In the genomic region with DNA sequence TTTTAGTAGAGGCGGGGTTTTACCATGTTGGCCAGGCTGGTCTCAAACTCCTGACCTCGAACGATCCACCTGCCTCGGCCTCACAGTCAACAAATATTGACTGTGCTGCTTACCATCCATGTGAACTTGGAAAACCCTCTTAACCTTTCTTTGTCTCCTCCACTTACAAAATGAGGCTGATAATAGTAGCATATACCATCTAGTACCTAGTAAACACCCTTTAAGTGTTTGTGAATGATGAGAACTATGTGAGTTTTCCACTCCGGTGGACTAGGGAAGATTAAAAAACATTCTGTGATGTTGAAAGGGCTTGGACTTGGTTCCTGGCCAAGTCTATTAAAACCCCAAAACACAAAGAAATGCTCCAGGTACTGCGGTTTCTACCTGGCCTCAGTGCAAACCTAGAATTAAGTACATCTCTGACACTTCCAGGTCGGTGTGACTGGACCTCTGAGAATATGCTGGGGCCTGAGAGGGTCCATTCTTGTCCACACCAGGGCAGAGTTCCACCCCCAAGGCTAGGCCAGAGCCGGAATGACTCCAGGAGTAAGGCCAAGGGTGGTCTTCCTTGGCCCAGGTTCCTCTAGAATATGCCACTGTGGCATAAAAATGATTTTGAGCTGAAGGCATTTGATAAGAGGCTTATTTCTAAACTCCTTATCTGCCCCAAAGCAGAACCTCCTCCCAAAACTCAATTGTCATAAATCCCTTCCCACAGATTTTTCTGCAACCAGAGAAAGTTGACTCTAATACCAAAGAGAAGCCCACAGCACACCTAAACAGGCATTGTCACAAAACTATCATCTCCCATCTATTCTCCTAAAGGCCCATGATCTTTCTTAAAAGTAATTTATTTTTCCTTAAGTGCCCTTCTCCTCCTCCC, we compare ENCODE assay signal across 1 cellular context.
A peak's percentile ranks its signal among the peaks of the same experiment; 100 is the strongest.
TF ChIP-seq lines count a peak whose summit lies in the region.

No MANE protein-coding gene starts in this region.

TF ChIP-seq in K562, 482 proteins besides CTCF, POLR2A, EP300 and RAD21:
- TF ChIP-seq KLF16 (IDR thresholded peaks at IDR 0.05) (peak; percentile 38; the same call in 1 of the 2 replicates), TCF3 (CRISPR knock-in tag; IDR thresholded peaks at IDR 0.05) (peak; percentile 52), HDAC2 (IDR thresholded peaks at IDR 0.05) (0 out of 2 replicates have a peak, but pooled peaks have one; percentile 54), SLC30A9 (CRISPR knock-in tag; IDR thresholded peaks at IDR 0.05) (no peak), ZNF445 (CRISPR knock-in tag; IDR thresholded peaks at IDR 0.05; ENCODE audit: low read depth) (no peak), ZNF316 (IDR thresholded peaks at IDR 0.05) (0 out of 2 replicates have a peak, but pooled peaks have one; percentile 26), TEAD4 (IDR thresholded peaks at IDR 0.05; ENCODE audit: low read length) (peak; percentile 42; the same call in 1 of the 2 replicates), TEAD4 (CRISPR knock-in tag; IDR thresholded peaks at IDR 0.05; ENCODE audit: borderline replicate concordance) (no peak), TAL1 (IDR thresholded peaks at IDR 0.05) (peak; percentile 47), RCOR1 (IDR thresholded peaks at IDR 0.05; ENCODE audit: borderline replicate concordance in 1 of 2, low read depth in 2 of 2, low read length in 2 of 2) (peak; percentile 65 to 91), HDAC1 (IDR thresholded peaks at IDR 0.05) (peak in 1 of 2 experiments; percentile 73; a peak in 2 of 4 replicates)
- TF ChIP-seq, protein P1, sequence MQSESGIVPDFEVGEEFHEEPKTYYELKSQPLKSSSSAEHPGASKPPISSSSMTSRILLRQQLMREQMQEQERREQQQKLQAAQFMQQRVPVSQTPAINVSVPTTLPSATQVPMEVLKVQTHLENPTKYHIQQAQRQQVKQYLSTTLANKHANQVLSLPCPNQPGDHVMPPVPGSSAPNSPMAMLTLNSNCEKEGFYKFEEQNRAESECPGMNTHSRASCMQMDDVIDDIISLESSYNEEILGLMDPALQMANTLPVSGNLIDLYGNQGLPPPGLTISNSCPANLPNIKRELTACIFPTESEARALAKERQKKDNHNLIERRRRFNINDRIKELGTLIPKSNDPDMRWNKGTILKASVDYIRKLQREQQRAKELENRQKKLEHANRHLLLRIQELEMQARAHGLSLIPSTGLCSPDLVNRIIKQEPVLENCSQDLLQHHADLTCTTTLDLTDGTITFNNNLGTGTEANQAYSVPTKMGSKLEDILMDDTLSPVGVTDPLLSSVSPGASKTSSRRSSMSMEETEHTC (IDR thresholded peaks at IDR 0.05), result no peak
- TF ChIP-seq, protein P2, sequence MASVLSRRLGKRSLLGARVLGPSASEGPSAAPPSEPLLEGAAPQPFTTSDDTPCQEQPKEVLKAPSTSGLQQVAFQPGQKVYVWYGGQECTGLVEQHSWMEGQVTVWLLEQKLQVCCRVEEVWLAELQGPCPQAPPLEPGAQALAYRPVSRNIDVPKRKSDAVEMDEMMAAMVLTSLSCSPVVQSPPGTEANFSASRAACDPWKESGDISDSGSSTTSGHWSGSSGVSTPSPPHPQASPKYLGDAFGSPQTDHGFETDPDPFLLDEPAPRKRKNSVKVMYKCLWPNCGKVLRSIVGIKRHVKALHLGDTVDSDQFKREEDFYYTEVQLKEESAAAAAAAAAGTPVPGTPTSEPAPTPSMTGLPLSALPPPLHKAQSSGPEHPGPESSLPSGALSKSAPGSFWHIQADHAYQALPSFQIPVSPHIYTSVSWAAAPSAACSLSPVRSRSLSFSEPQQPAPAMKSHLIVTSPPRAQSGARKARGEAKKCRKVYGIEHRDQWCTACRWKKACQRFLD (CRISPR knock-in tag; IDR thresholded peaks at IDR 0.05), result peak; percentile 33; the same call in 1 of the 2 replicates
